Comparison of ENCODE assay signal across 8 cellular contexts in the genomic region with DNA sequence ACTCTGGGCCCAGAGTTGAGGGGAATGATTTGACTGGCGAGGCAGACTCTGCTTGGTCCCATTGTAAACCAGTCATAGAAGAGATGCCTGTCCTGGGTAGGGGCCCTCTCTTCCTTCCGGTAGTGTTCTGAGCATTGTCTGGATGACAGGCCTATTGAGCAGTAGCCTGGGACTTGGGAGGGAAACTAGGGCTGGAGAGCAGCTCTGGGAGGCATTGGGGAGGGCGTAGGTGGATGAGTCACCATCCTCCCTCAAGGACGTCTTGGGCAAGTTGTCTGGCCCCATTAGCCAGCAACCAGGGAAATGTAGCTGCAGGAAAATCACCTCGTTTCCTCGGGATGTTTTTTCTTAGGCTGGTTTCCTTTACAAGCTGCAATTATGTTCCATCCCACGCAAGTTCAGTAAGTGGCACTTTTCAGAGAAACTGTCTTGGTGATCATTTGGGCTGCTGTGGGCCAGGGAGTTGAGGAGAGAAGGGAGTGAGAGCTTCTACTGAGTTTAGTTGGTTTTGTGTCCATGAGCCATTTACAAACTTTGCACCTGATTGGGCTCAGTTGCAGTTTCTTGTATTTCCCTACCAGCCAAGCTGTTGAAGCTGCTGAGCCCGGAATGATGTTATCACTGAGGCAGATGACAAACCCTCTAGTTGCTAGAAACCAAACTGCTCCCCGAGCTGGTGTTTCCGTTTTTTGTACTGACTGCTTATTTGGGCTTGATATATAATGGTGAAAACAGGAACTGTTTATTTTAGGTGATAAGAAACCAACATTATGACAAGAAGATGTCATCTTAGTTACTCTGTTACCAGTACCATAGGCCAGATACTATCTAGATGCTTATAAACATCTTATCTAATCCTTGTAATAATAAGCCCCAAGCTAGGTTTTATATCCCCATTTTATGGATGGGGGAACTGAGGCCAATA.
DNase-seq lines count a peak whose midpoint lies in the region; ATAC-seq and TF ChIP-seq lines count a peak whose summit lies in the region.

No MANE protein-coding gene starts in this region.

- peak overlapping the region; percentile 65 for H3K4me3 Mint-ChIP-seq in T-helper 2 cell treated with Interferon-gamma antibody and Interleukin-4, amounts not matched to agents 5 μg/mL and 100 μg/mL, for 36 hours

- H3K36me3 Mint-ChIP-seq in T-helper 2 cell treated with Interferon-gamma antibody and Interleukin-4, amounts not matched to agents 5 μg/mL and 100 μg/mL, for 36 hours (ENCODE audit: low read depth), result peaks cover 50% of the 10 kb centered on the region

- in situ Hi-C loops in T47D (cut with HindIII; ENCODE audit: low pct_unique_long_range_greater_than_20kb, low sequenced_read_pairs), result no loop called here

- H3K27me3 ChIP-seq in BE2C, result no peaks in the 10 kb centered on the region

- no peaks in the 10 kb centered on the region for H3K27me3 Mint-ChIP-seq in T-helper 2 cell treated with Interferon-gamma antibody and Interleukin-4, amounts not matched to agents 5 μg/mL and 100 μg/mL, for 36 hours (ENCODE audit: low read depth)

- no peaks in the 10 kb centered on the region for H3K9me3 ChIP-seq in BE2C

- peak overlapping the region; percentile 90 for H3K27ac Mint-ChIP-seq in T-helper 2 cell treated with Interferon-gamma antibody and Interleukin-4, amounts not matched to agents 5 μg/mL and 100 μg/mL, for 36 hours

- ATAC-seq in GM19467 (IDR thresholded peaks at IDR 0.05; ENCODE audit: unreplicated experiment), result peak; percentile 68
- ATAC-seq in HG03565 (IDR thresholded peaks at IDR 0.05; ENCODE audit: unreplicated experiment), result peak; percentile 79

- no peak for TF ChIP-seq CTCF in BE2C (IDR thresholded peaks at IDR 0.05; ENCODE audit: low read depth, low read length)

- H3K4me1 Mint-ChIP-seq in T-helper 2 cell treated with Interferon-gamma antibody and Interleukin-4, amounts not matched to agents 5 μg/mL and 100 μg/mL, for 36 hours (ENCODE audit: low read depth), result peaks cover 69% of the 10 kb centered on the region

- DNase-seq in BE2C, result peak; percentile 77
- DNase-seq in T-helper 2 cell treated with Interferon-gamma antibody and Interleukin-4, amounts not matched to agents 5 μg/mL and 100 μg/mL, for 36 hours (ENCODE audit: low spot score), result peak; percentile 74
- peak; percentile 23 to 33 for DNase-seq in T47D (ENCODE audit: low read depth in 1 of 2, low spot score in 1 of 2)
- DNase-seq in kidney tubule cell (ENCODE audit: low spot score), result peak; percentile 97
- peak; percentile 29 to 31 for DNase-seq in stimulated activated CD4-positive, alpha-beta T cell treated with anti-CD3 and anti-CD28 coated beads, Interleukin-2, amount 100 ng/mL, for 48 hours
- no peak for DNase-seq in HuH-7 (ENCODE audit: low spot score)

- H3K9me3 Mint-ChIP-seq in T-helper 2 cell treated with Interferon-gamma antibody and Interleukin-4, amounts not matched to agents 5 μg/mL and 100 μg/mL, for 36 hours, result no peaks in the 10 kb centered on the region

- peak overlapping the region; percentile 22; the same call in 1 of the 2 replicates for H3K4me3 ChIP-seq in BE2C (ENCODE audit: low read depth, low read length)

- H3K4me1 ChIP-seq in BE2C, result peaks cover 33% of the 10 kb centered on the region

- peaks cover 7% of the 10 kb centered on the region for H3K36me3 ChIP-seq in BE2C
